8 cellular contexts compared by ENCODE assay signal in the genomic region with DNA sequence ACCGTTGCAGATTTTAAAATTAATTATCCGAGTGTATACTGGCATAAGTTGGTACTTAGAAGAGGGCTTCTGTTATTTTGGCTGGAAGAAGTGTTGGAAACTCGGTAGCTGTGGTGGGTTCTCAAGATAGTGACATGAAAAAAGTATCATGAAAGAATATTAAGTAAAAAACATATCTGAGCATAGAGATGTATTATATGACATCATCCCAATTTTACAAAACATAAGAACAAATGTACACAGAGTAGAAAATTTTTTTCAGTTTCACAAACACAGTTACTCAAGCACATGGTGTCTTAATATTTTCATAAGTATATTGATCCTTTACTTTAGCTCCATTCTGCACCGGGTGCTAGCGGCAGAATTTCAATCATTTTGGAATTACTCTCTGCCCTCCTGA. TPM values are rescaled to one million over a fixed set of nuclear protein-coding genes. Genes with fewer than 3 reads are reported as not detected.
DNase-seq lines count a peak whose midpoint lies in the region; ATAC-seq and TF ChIP-seq lines count a peak whose summit lies in the region.

No MANE protein-coding gene starts in this region.

- H3K79me2 ChIP-seq in Karpas-422 (ENCODE audit: low read length), result peaks cover 3% of the 10 kb centered on the region; the same call in 1 of the 2 replicates

- TF ChIP-seq CTCF in AG04449 (IDR thresholded peaks at IDR 0.05; ENCODE audit: insufficient read depth, low read length, missing control alignments) (no peak), chondrocyte (IDR thresholded peaks at IDR 0.05) (no peak)

- peaks cover 2% of the 10 kb centered on the region for H3K36me3 Mint-ChIP-seq in chondrocyte (ENCODE audit: low read depth)
- peaks cover 1 to 59% (median 14%) of the 10 kb centered on the region in 5 donors for H3K36me3 Mint-ChIP-seq in naive thymus-derived CD4-positive, alpha-beta T cell

- intact Hi-C loops in naive thymus-derived CD4-positive, alpha-beta T cell (cut with micrococcal nuclease), result loop anchor here (2.0 to 5.0 kb wide), 4 partner anchors 42 to 1252 kb away; partner anchors contain the start of gene DCAF8 (in 1 of the 2)

- H3K4me1 Mint-ChIP-seq in chondrocyte (ENCODE audit: low read depth), result peaks cover 23% of the 10 kb centered on the region
- H3K4me1 Mint-ChIP-seq in naive thymus-derived CD4-positive, alpha-beta T cell, result peaks cover 41 to 70% (median 60%) of the 10 kb centered on the region in 7 donors

- H3K9me3 ChIP-seq in Karpas-422 (ENCODE audit: low read length), result no peaks in the 10 kb centered on the region
- no peaks in the 10 kb centered on the region for H3K9me3 ChIP-seq in naive thymus-derived CD4-positive, alpha-beta T cell (ENCODE audit: control insufficient read depth in 2 of 3, low read length in 3 of 3)

- peak overlapping the region; percentile 66 for H3K4me2 ChIP-seq in Karpas-422 (ENCODE audit: low read depth, low read length, poor library complexity, severe bottlenecking)

- no peaks in the 10 kb centered on the region for H3K36me3 ChIP-seq in Karpas-422 (ENCODE audit: insufficient read depth, low read length)
- H3K36me3 ChIP-seq in naive thymus-derived CD4-positive, alpha-beta T cell (ENCODE audit: control insufficient read depth in 2 of 3, insufficient read depth in 3 of 3, low read length in 3 of 3), result no peaks in the 10 kb centered on the region

- H3K27me3 ChIP-seq in Karpas-422 (ENCODE audit: low read length), result no peaks in the 10 kb centered on the region
- H3K27me3 ChIP-seq in naive thymus-derived CD4-positive, alpha-beta T cell (ENCODE audit: control insufficient read depth in 2 of 2, insufficient read depth in 2 of 2, low read length in 2 of 2), result no peaks in the 10 kb centered on the region

- no peaks in the 10 kb centered on the region for H3K9me3 Mint-ChIP-seq in chondrocyte (ENCODE audit: low read depth)
- peaks cover 0 to 7% (median 0%) of the 10 kb centered on the region in 11 donors for H3K9me3 Mint-ChIP-seq in naive thymus-derived CD4-positive, alpha-beta T cell

- CTCF ChIA-PET in AG04449 (lab: Yijun Ruan, JAX), result interaction anchor here (0.6 to 1.8 kb wide), 3 partner anchors 10 to 735 kb away, joined by 3 to 4 read pairs (median 4); no protein-coding TSS in a partner anchor
- CTCF ChIA-PET in naive thymus-derived CD4-positive, alpha-beta T cell (lab: Charles Lee), result interaction anchor here (0.6 to 1.0 kb wide), 2 partner anchors 19 to 763 kb away, joined by 3 to 5 read pairs; no protein-coding TSS in a partner anchor

- H3K9me2 ChIP-seq in Karpas-422 (replicated peaks; ENCODE audit: insufficient read depth, low read length), result no peaks in the 10 kb centered on the region

- peak overlapping the region; percentile 85 for H3K27ac Mint-ChIP-seq in chondrocyte (ENCODE audit: unreplicated experiment)
- peak overlapping the region; percentile 92 to 99 (median 96) for H3K27ac Mint-ChIP-seq in naive thymus-derived CD4-positive, alpha-beta T cell

- peaks cover 24% of the 10 kb centered on the region for H3K4me1 ChIP-seq in Karpas-422 (ENCODE audit: low read length)
- H3K4me1 ChIP-seq in naive thymus-derived CD4-positive, alpha-beta T cell (ENCODE audit: control insufficient read depth in 2 of 2, insufficient read depth in 2 of 2, low read length in 2 of 2), result peaks cover 32 to 34% of the 10 kb centered on the region in 2 donors

- H3K9ac ChIP-seq in Karpas-422 (ENCODE audit: low read length), result peak overlapping the region; percentile 57

- no peak for ATAC-seq in naive thymus-derived CD4-positive, alpha-beta T cell
- ATAC-seq in HG03175 (IDR thresholded peaks at IDR 0.05; ENCODE audit: unreplicated experiment), result no peak
- no peak for ATAC-seq in HG02571 (IDR thresholded peaks at IDR 0.05; ENCODE audit: unreplicated experiment)

- DNase-seq in AG04449 (ENCODE audit: low read depth, low spot score) (no peak), Karpas-422 (no peak), chondrocyte (ENCODE audit: low spot score) (no peak), iPS-NIHi7 (ENCODE audit: extremely low spot score) (no peak), NCI-H1105 treated with DMSO at 0.1 percent for 48 hours (lab: John Stamatoyannopoulos, UW) (no peak)
- peak in 1 of 9 donors; percentile 12 for DNase-seq in naive thymus-derived CD4-positive, alpha-beta T cell

- H3K4me3 ChIP-seq in AG04449 (ENCODE audit: low read depth, low read length), result peak overlapping the region; percentile 60
- H3K4me3 ChIP-seq in Karpas-422 (ENCODE audit: low read length), result peak overlapping the region; percentile 66
- H3K4me3 ChIP-seq in naive thymus-derived CD4-positive, alpha-beta T cell (ENCODE audit: low read length), result peak overlapping the region; percentile 86

- H3K27ac ChIP-seq in Karpas-422 (ENCODE audit: low read length), result peak overlapping the region; percentile 50
- H3K27ac ChIP-seq in naive thymus-derived CD4-positive, alpha-beta T cell (ENCODE audit: low read depth, low read length), result peak overlapping the region; percentile 87

- no peaks in the 10 kb centered on the region for H3K27me3 Mint-ChIP-seq in chondrocyte (ENCODE audit: low read depth)
- no peaks in the 10 kb centered on the region for H3K27me3 Mint-ChIP-seq in naive thymus-derived CD4-positive, alpha-beta T cell

- POLR2A ChIA-PET in AG04449 (lab: Yijun Ruan, JAX), result no interaction called here
- POLR2A ChIA-PET in naive thymus-derived CD4-positive, alpha-beta T cell (lab: Charles Lee), result interaction anchor here (1.2 to 1.7 kb wide), 3 partner anchors 12 to 80 kb away, joined by 3 to 7 read pairs (median 5); no protein-coding TSS in a partner anchor

- H4K20me1 ChIP-seq in Karpas-422 (ENCODE audit: insufficient read depth, low read depth, low read length), result no peaks in the 10 kb centered on the region

- H2AFZ ChIP-seq in Karpas-422 (ENCODE audit: low read length), result peak overlapping the region; percentile 57; the same call in 1 of the 2 replicates

- H3K4me3 Mint-ChIP-seq in chondrocyte (ENCODE audit: unreplicated experiment), result peak overlapping the region; percentile 59
- peak overlapping the region; percentile 85 to 98 (median 92) for H3K4me3 Mint-ChIP-seq in naive thymus-derived CD4-positive, alpha-beta T cell

RNA-seq across cellular contexts. Expression of gene IFI16, which starts 0.7 kb away (rescaled TPM):
- total RNA-seq in Karpas-422 (2014; rRNA removed; shearing (Covaris generic); ENCODE audit: low replicate concordance), result 31.9 and 36.3 TPM in 2 replicates
- 10.1 to 26.3 TPM (median 13.3 TPM) in 3 replicates for total RNA-seq in chondrocyte
- total RNA-seq in naive thymus-derived CD4-positive, alpha-beta T cell, result 100 to 1,000 TPM in 2 of 5 experiments, 10 to 100 TPM in 3; 42.4 to 307 (median 96.0) TPM
- polyA plus RNA-seq in naive thymus-derived CD4-positive, alpha-beta T cell, result 10 to 100 TPM; 46.1 to 48.0 TPM
